Comparison of ENCODE assay signal across 1 cellular context in genomic region chr11:129346916-129347315, GRCh38.
TF ChIP-seq lines count a peak whose summit lies in the region.

No MANE protein-coding gene starts in this region.

TF ChIP-seq in WTC11, 78 proteins besides CTCF, POLR2A, EP300 and RAD21 (continued from another document):
- TF ChIP-seq E2F1 (CRISPR knock-in tag; IDR thresholded peaks at IDR 0.05), result no peak
- no peak for TF ChIP-seq GABPB1 (CRISPR knock-in tag; IDR thresholded peaks at IDR 0.05)
- TF ChIP-seq, protein P1, sequence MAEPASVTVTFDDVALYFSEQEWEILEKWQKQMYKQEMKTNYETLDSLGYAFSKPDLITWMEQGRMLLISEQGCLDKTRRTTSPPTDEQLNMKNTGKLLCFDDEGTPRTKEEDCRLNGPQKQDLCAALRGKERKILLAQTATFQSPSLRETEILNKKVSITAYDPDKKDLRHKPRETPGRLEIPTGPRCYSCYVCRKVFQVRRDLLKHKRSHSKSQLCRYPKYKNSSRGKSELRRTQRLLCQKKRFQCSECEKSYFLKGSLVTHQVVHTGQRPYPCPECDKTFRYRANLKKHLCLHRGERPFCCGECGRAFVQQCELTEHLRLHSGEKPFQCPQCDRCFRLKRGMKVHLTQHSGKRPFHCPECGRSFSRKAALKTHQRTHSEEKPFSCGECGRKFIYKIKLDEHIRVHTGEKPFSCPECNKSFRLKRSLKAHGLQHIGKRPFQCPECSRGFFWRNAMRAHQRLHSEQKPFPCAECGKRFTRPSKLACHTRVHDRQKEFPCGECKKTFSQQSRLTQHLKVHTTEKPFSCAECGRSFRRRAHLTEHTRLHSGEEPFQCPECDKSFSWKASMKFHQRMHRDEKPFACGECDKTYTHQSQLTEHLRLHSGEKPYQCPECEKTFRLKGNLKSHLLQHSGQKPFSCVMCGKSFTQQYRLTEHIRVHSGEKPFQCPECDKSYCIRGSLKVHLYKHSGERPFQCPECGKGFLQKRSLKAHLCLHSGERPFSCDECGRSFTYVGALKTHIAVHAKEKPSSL (CRISPR knock-in tag; conservative IDR thresholded peaks at IDR 0.05), result no peak
- TF ChIP-seq ZNF219 (CRISPR knock-in tag; IDR thresholded peaks at IDR 0.05; ENCODE audit: borderline replicate concordance), result no peak
- TF ChIP-seq CREM (CRISPR knock-in tag; IDR thresholded peaks at IDR 0.05), result no peak
TF ChIP-seq in WTC11: peak in this region for 0.
